1 cellular context compared by ENCODE assay signal in the genomic region with DNA sequence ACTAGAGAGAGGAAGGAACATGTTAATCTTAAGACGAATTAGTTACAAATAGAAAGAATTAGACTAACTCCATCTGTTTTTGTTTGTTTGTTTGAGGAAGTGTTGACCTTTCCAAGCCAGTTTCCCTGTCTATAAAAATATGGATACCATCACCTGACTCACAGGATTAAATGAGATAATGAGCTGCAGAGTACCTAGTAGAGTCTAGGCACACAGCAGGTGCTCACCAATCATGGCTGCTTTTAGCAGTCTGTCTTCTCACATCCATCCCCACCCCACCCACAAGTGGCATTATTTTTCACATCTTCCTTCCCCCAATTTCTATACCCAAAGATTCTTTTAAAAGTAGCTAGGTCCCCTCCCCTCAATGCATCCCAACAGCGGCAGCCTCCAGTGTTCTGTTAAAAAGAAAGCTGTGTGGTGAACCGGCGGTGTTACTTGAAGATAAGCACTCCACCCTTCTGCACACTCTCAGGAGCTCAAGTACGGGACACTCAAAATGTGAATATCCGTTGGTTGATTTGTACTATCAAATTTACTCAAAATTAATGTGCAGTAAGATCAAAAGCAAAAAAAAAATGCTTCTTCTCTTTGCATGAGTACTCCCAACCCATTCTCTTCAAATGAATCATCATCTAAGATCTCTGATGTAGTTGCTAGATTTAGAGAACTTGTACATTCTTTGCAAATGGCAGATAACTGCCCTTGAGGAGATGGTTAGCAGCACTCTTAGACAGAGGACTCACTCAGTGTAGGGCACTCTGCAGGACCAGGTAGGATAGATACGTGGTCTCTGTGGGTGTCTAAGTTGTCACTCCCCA.
TF ChIP-seq lines count a peak whose summit lies in the region.

No MANE protein-coding gene starts in this region.

TF ChIP-seq in SK-N-SH, 30 proteins besides CTCF, POLR2A, EP300 and RAD21 (continued from another document):
- TF ChIP-seq, protein P1, sequence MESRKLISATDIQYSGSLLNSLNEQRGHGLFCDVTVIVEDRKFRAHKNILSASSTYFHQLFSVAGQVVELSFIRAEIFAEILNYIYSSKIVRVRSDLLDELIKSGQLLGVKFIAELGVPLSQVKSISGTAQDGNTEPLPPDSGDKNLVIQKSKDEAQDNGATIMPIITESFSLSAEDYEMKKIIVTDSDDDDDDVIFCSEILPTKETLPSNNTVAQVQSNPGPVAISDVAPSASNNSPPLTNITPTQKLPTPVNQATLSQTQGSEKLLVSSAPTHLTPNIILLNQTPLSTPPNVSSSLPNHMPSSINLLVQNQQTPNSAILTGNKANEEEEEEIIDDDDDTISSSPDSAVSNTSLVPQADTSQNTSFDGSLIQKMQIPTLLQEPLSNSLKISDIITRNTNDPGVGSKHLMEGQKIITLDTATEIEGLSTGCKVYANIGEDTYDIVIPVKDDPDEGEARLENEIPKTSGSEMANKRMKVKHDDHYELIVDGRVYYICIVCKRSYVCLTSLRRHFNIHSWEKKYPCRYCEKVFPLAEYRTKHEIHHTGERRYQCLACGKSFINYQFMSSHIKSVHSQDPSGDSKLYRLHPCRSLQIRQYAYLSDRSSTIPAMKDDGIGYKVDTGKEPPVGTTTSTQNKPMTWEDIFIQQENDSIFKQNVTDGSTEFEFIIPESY (IDR thresholded peaks at IDR 0.05; ENCODE audit: borderline replicate concordance, low read depth) = no peak
- TF ChIP-seq FOSL2 (IDR thresholded peaks at IDR 0.05; ENCODE audit: borderline replicate concordance, low read depth) = peak; percentile 54; the same call in 1 of the 2 replicates
- TF ChIP-seq, protein P2, sequence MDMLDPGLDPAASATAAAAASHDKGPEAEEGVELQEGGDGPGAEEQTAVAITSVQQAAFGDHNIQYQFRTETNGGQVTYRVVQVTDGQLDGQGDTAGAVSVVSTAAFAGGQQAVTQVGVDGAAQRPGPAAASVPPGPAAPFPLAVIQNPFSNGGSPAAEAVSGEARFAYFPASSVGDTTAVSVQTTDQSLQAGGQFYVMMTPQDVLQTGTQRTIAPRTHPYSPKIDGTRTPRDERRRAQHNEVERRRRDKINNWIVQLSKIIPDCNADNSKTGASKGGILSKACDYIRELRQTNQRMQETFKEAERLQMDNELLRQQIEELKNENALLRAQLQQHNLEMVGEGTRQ (IDR thresholded peaks at IDR 0.05; ENCODE audit: borderline replicate concordance, low read depth, low read length) = no peak
- TF ChIP-seq, protein P3, sequence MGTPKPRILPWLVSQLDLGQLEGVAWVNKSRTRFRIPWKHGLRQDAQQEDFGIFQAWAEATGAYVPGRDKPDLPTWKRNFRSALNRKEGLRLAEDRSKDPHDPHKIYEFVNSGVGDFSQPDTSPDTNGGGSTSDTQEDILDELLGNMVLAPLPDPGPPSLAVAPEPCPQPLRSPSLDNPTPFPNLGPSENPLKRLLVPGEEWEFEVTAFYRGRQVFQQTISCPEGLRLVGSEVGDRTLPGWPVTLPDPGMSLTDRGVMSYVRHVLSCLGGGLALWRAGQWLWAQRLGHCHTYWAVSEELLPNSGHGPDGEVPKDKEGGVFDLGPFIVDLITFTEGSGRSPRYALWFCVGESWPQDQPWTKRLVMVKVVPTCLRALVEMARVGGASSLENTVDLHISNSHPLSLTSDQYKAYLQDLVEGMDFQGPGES (IDR thresholded peaks at IDR 0.05; ENCODE audit: low read depth, low read length) = no peak
- peak; percentile 70 for TF ChIP-seq JUND (IDR thresholded peaks at IDR 0.05)
- TF ChIP-seq FOXM1 (IDR thresholded peaks at IDR 0.05; ENCODE audit: low read depth) = no peak
- TF ChIP-seq, protein P4, sequence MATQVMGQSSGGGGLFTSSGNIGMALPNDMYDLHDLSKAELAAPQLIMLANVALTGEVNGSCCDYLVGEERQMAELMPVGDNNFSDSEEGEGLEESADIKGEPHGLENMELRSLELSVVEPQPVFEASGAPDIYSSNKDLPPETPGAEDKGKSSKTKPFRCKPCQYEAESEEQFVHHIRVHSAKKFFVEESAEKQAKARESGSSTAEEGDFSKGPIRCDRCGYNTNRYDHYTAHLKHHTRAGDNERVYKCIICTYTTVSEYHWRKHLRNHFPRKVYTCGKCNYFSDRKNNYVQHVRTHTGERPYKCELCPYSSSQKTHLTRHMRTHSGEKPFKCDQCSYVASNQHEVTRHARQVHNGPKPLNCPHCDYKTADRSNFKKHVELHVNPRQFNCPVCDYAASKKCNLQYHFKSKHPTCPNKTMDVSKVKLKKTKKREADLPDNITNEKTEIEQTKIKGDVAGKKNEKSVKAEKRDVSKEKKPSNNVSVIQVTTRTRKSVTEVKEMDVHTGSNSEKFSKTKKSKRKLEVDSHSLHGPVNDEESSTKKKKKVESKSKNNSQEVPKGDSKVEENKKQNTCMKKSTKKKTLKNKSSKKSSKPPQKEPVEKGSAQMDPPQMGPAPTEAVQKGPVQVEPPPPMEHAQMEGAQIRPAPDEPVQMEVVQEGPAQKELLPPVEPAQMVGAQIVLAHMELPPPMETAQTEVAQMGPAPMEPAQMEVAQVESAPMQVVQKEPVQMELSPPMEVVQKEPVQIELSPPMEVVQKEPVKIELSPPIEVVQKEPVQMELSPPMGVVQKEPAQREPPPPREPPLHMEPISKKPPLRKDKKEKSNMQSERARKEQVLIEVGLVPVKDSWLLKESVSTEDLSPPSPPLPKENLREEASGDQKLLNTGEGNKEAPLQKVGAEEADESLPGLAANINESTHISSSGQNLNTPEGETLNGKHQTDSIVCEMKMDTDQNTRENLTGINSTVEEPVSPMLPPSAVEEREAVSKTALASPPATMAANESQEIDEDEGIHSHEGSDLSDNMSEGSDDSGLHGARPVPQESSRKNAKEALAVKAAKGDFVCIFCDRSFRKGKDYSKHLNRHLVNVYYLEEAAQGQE (IDR thresholded peaks at IDR 0.05; ENCODE audit: low read depth, low read length) = no peak
- no peak; the same call in 1 of the 2 replicates for TF ChIP-seq POLR2AphosphoS5 (IDR thresholded peaks at IDR 0.05; ENCODE audit: low read depth, low read length)
- peak; percentile 50 for TF ChIP-seq TCF12 (IDR thresholded peaks at IDR 0.05)
- 0 out of 2 replicates have a peak, but pooled peaks have one; percentile 27 for TF ChIP-seq TEAD4 (IDR thresholded peaks at IDR 0.05; ENCODE audit: borderline replicate concordance, insufficient read depth)
- TF ChIP-seq, protein P5, sequence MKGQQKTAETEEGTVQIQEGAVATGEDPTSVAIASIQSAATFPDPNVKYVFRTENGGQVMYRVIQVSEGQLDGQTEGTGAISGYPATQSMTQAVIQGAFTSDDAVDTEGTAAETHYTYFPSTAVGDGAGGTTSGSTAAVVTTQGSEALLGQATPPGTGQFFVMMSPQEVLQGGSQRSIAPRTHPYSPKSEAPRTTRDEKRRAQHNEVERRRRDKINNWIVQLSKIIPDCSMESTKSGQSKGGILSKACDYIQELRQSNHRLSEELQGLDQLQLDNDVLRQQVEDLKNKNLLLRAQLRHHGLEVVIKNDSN (IDR thresholded peaks at IDR 0.05; ENCODE audit: borderline replicate concordance, low read depth) = no peak
- peak; percentile 45; the same call in 1 of the 2 replicates for TF ChIP-seq YY1 (IDR thresholded peaks at IDR 0.05; ENCODE audit: low read depth)
- TF ChIP-seq, protein P6, sequence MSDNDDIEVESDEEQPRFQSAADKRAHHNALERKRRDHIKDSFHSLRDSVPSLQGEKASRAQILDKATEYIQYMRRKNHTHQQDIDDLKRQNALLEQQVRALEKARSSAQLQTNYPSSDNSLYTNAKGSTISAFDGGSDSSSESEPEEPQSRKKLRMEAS (IDR thresholded peaks at IDR 0.05; ENCODE audit: low read depth) = no peak
- no peak for TF ChIP-seq SMC3 (IDR thresholded peaks at IDR 0.05; ENCODE audit: low read depth, low read length)
